Comparison of ENCODE assay signal across 8 cellular contexts in the genomic region with DNA sequence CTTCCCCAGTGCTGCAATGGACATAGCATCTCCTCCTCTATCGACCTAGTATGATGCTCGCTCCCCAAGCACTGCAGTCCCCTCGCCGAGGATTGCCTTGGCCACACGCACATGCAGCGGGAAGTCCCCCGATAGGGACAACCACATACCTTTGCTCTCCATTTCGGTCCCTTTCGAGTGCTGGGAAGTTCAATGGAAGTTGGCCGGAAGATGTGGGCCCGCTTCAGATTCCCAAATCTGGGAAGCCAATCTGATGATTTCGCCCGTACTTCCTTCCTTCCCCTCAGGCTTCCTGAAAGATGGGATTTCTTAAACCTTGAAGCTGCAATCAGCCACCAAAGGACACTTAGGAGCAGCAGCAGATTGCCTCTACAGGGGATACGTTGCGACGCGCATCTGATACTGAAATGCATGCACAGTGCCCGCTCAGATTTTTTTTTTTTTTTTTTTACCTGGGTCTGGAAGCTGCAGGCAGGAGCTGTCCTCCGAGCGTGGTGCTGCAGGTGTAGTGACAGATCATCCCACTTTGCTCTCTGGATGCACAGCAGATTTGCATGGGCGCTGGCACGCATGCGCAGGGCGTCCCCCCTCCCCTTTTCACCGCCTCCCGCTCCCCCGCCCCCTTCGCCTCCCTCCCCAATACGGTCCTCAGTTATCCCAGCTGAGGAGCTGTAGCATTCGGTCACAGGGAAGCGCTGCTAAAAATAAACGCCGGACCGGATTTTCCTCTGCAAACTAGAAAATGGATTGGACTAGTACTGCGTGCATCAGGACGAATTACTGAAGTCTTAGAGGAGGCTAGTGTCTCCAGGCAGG. TPM values are rescaled to one million over a fixed set of nuclear protein-coding genes. Genes with fewer than 3 reads are reported as not detected.
DNase-seq lines count a peak whose midpoint lies in the region; ATAC-seq, FAIRE-seq and TF ChIP-seq lines count a peak whose summit lies in the region.

A gene (minus strand): TSS at position 510 of the 816 bp plus-strand sequence.

- CTCF ChIA-PET in A549 (lab: Yijun Ruan, JAX) = no interaction called here

- no peaks in the 10 kb centered on the region for H3K9me3 ChIP-seq in A549
- H3K9me3 ChIP-seq in HUES6 (ENCODE audit: control insufficient read depth, insufficient read depth, low read depth, low read length) = no peaks in the 10 kb centered on the region
- no peaks in the 10 kb centered on the region for H3K9me3 ChIP-seq in mucosa of descending colon

- TF ChIP-seq RAD21 in A549 (conservative IDR thresholded peaks at IDR 0.05 in 1 of 2, IDR thresholded peaks at IDR 0.05 in 1 of 2) = no peak

- H3K9ac ChIP-seq in HUES6 (ENCODE audit: low read length) = no peak within 1 kb of the TSS

- no peak for FAIRE-seq in A549 (lab: Jason Lieb, UNC)

- H3K4me1 ChIP-seq in A549 = no peaks in the 10 kb centered on the region
- H3K4me1 ChIP-seq in HUES6 (ENCODE audit: control insufficient read depth, insufficient read depth, low read length) = peaks cover 10% of the 10 kb centered on the region; the same call in 1 of the 2 replicates
- H3K4me1 ChIP-seq in mucosa of descending colon (ENCODE audit: low read depth) = no peaks in the 10 kb centered on the region
- H3K4me1 ChIP-seq in urinary bladder (ENCODE audit: insufficient read depth) = no peaks in the 10 kb centered on the region

- POLR2A ChIA-PET in A549 (lab: Yijun Ruan, JAX) = interaction anchor here (0.7 kb wide), 1 partner anchor 45 kb away, joined by 3 read pairs; no protein-coding TSS in a partner anchor

- no peak for TF ChIP-seq EP300 in A549 (IDR thresholded peaks at IDR 0.05)

- H3K36me3 ChIP-seq in HUES6 (ENCODE audit: control insufficient read depth, insufficient read depth, low read length) (no peaks in the 10 kb centered on the region), mucosa of descending colon (ENCODE audit: low read depth) (no peaks in the 10 kb centered on the region), urinary bladder (ENCODE audit: insufficient read depth) (no peaks in the 10 kb centered on the region)

- ATAC-seq in A549 (peak; percentile 62 to 64; a peak in 5 of 6 replicates), esophagus mucosa (peak; percentile 56), mucosa of descending colon (peak; percentile 47), HG03159 (IDR thresholded peaks at IDR 0.05; ENCODE audit: unreplicated experiment) (no peak)

- TF ChIP-seq CTCF in A549 (IDR thresholded peaks at IDR 0.05) = no peak
- no peak for TF ChIP-seq CTCF in mucosa of descending colon (IDR thresholded peaks at IDR 0.05)

- 7% methylated on average over 28 of the region's 36 CpGs for WGBS in A549 (ENCODE audit: missing lambda C conversion rate)
- WGBS in urinary bladder = 2% methylated on average over 36 of the region's 36 CpGs

- intact Hi-C loops in mucosa of descending colon (cut with DNase I, micrococcal nuclease) = no loop called here

- TF ChIP-seq POLR2A in A549 (IDR thresholded peaks at IDR 0.05; ENCODE audit: low read length) = no peak

- H3K4me3 ChIP-seq in A549 = peak within 1 kb of the TSS; percentile 19; the same call in 1 of the 3 replicates
- peak within 1 kb of the TSS; percentile 61 for H3K4me3 ChIP-seq in HUES6 (ENCODE audit: low read depth, low read length)
- no peak within 1 kb of the TSS for H3K4me3 ChIP-seq in mucosa of descending colon
- peak within 1 kb of the TSS; percentile 3 for H3K4me3 ChIP-seq in urinary bladder (ENCODE audit: low read depth, low read length)

- H3K27ac ChIP-seq in A549 (no peak within 1 kb of the TSS), HUES6 (ENCODE audit: low read depth, low read length) (no peak within 1 kb of the TSS), urinary bladder (ENCODE audit: low read depth) (no peak within 1 kb of the TSS)

- DNase-seq in A549 (ENCODE audit: low read depth in 1 of 2, low spot score in 1 of 2) (peak; percentile 7 to 18), RPMI8226 (peak; percentile 52), mucosa of descending colon (peak; percentile 12 to 40 (median 39)), COLO668 (lab: John Stamatoyannopoulos, UW; ENCODE audit: unreplicated experiment) (no peak)

- peaks cover 8% of the 10 kb centered on the region for H3K27me3 ChIP-seq in HUES6 (ENCODE audit: control insufficient read depth, insufficient read depth, low read length)

- H3K4me2 ChIP-seq in A549 = peak within 1 kb of the TSS; percentile 65

TF ChIP-seq in A549, 52 proteins besides CTCF, POLR2A, EP300 and RAD21:
- TF ChIP-seq HOXA7 (CRISPR knock-in tag; IDR thresholded peaks at IDR 0.05) = no peak
- TF ChIP-seq, protein P1, sequence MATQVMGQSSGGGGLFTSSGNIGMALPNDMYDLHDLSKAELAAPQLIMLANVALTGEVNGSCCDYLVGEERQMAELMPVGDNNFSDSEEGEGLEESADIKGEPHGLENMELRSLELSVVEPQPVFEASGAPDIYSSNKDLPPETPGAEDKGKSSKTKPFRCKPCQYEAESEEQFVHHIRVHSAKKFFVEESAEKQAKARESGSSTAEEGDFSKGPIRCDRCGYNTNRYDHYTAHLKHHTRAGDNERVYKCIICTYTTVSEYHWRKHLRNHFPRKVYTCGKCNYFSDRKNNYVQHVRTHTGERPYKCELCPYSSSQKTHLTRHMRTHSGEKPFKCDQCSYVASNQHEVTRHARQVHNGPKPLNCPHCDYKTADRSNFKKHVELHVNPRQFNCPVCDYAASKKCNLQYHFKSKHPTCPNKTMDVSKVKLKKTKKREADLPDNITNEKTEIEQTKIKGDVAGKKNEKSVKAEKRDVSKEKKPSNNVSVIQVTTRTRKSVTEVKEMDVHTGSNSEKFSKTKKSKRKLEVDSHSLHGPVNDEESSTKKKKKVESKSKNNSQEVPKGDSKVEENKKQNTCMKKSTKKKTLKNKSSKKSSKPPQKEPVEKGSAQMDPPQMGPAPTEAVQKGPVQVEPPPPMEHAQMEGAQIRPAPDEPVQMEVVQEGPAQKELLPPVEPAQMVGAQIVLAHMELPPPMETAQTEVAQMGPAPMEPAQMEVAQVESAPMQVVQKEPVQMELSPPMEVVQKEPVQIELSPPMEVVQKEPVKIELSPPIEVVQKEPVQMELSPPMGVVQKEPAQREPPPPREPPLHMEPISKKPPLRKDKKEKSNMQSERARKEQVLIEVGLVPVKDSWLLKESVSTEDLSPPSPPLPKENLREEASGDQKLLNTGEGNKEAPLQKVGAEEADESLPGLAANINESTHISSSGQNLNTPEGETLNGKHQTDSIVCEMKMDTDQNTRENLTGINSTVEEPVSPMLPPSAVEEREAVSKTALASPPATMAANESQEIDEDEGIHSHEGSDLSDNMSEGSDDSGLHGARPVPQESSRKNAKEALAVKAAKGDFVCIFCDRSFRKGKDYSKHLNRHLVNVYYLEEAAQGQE (IDR thresholded peaks at IDR 0.05) = 0 out of 2 replicates have a peak, but pooled peaks have one; percentile 53

RNA-seq across cellular contexts. Expression of the gene that starts here (rescaled TPM):
- polyA plus RNA-seq in A549 (2011; rRNA removed) (0.83 and 1.1 TPM in 2 replicates), A549 (2017; fragmentation: RNase III; extraction: RNeasy Plus Mini Kit Qiagen cat#74134 plus additional on column Dnase treatment) (0.57 to 0.88 TPM (median 0.63 TPM) in 3 replicates), urinary bladder (0.72 TPM)
- polyA plus RNA-seq in A549 (2012; cell fraction: cytosol; rRNA removed) = 0.10 and 0.15 TPM in 2 replicates
- polyA plus RNA-seq in A549 (2012; cell fraction: nucleus; rRNA removed) = 0.14 and 0.16 TPM in 2 replicates
- polyA minus RNA-seq in A549 (2011; rRNA and poly(A)+ RNA removed) = 0.99 and 1.4 TPM in 2 replicates
- total RNA-seq in esophagus mucosa (0.72 TPM), mucosa of descending colon (1 to 10 TPM in 1 of 3 donors, under 1 TPM in 2; 0.35 to 3.3 (median 0.58) TPM), urinary bladder (4.5 TPM)

Comparison
In these comparisons a context has a peak if more than half of its experiments do, and no peak if none do; other contexts are left out.
1. Peak in ATAC-seq in esophagus mucosa; RNA of the gene not detected or under 1 TPM.